ENCODE assay signal across 8 cellular contexts in the genomic region with DNA sequence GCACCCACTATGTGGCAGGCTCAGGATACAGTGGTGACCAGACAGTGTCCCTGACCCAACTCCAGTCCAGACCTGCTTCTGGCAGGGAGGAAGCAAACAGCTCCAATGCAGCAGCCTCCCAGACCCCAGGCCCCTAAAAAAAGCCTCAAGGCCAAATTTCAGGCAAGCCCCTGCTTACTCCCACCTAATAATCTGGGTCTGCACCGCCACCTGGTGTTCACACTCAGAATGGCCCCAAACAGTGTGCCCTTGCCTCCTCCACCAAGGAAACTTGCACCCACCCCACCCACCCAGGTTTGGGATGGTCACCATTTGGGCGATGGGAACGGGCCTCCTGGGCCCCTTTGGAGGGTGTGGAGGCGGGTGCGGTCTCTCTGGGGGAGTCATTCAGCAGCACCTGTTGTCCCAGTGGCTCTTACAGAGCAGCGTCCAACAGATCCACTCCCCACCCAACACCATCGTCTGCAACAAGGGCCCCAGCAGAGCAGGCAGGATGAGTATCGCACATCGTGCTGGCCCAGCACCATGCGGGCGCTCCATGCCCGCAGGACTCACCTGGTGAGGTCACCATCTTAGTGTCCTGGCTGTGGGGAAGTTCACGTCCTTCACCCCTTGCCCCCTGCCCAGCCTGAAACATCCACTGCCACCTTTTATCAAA. TPM values are rescaled to one million over a fixed set of nuclear protein-coding genes. Genes with fewer than 3 reads are reported as not detected.
DNase-seq lines count a peak whose midpoint lies in the region; ATAC-seq and TF ChIP-seq lines count a peak whose summit lies in the region.

No MANE protein-coding gene starts in this region.

- in situ Hi-C loops in HAP-1 (cut with MboI; ENCODE audit: low sequenced_read_pairs): no loop called here

- no peaks in the 10 kb centered on the region for H3K9me3 Mint-ChIP-seq in CD14-positive monocyte

- no peaks in the 10 kb centered on the region for H3K9me2 ChIP-seq in SK-N-SH

- H3K9ac ChIP-seq in SK-N-SH: no peak overlapping the region

- H2AFZ ChIP-seq in SK-N-SH (ENCODE audit: low read depth): no peak overlapping the region

- H3F3A ChIP-seq in SK-N-SH (replicated peaks; ENCODE audit: insufficient read depth): no peaks in the 10 kb centered on the region

- H3K4me1 ChIP-seq in HAP-1: peaks cover 3% of the 10 kb centered on the region; the same call in 1 of the 2 replicates
- H3K4me1 ChIP-seq in SK-N-SH (ENCODE audit: control insufficient read depth in 1 of 2, insufficient read depth in 2 of 2, low read depth in 1 of 2, low read length in 1 of 2): peaks cover 0 to 45% of the 10 kb centered on the region in 2 experiments; a peak in 1 of 4 replicates
- H3K4me1 ChIP-seq in right atrium auricular region: no peaks in the 10 kb centered on the region

- CTCF ChIA-PET in SK-N-SH (lab: Yijun Ruan, JAX): interaction anchor here (0.6 to 22.6 kb wide), 48 partner anchors 7 to 275 kb away, joined by 3 to 499 read pairs (median 4); partner anchors contain the start of genes C3orf18, CACNA2D2, CISH and CYB561D2

- H4K20me1 ChIP-seq in SK-N-SH (ENCODE audit: insufficient read depth): no peaks in the 10 kb centered on the region

- TF ChIP-seq EP300 in SK-N-SH (IDR thresholded peaks at IDR 0.05; ENCODE audit: borderline replicate concordance in 1 of 2, low read depth in 1 of 2, low read length in 1 of 2): 0 out of 4 replicates have a peak, but pooled peaks of 1 of the 2 experiments have one; percentile 7

- peak; percentile 80 for TF ChIP-seq RAD21 in SK-N-SH (IDR thresholded peaks at IDR 0.05; ENCODE audit: low read length)

- peak overlapping the region in 1 of 2 experiments; percentile 63; a peak in 2 of 4 replicates for H3K27ac ChIP-seq in SK-N-SH (ENCODE audit: low read depth in 2 of 2, low read length in 1 of 2)
- no peak overlapping the region for H3K27ac ChIP-seq in right atrium auricular region

- no peaks in the 10 kb centered on the region for H3K79me2 ChIP-seq in SK-N-SH (ENCODE audit: insufficient read depth)

- no peak overlapping the region for H3K4me3 ChIP-seq in HAP-1
- no peak overlapping the region; a peak in 1 of 4 replicates for H3K4me3 ChIP-seq in SK-N-SH (ENCODE audit: low read depth in 2 of 2, low read length in 1 of 2)
- no peak overlapping the region for H3K4me3 ChIP-seq in right atrium auricular region

- ATAC-seq in HG02884 (IDR thresholded peaks at IDR 0.05; ENCODE audit: unreplicated experiment): no peak

- H3K36me3 Mint-ChIP-seq in CD14-positive monocyte: no peaks in the 10 kb centered on the region

- H3K4me2 ChIP-seq in SK-N-SH: no peak overlapping the region

- 0% methylated on average over 2 of the region's 13 CpGs for WGBS in SK-N-SH (ENCODE audit: low lambda C conversion rate)

- H3K27me3 ChIP-seq in HAP-1 (ENCODE audit: low read depth): no peaks in the 10 kb centered on the region
- H3K27me3 ChIP-seq in SK-N-SH (ENCODE audit: insufficient read depth): no peaks in the 10 kb centered on the region
- H3K27me3 ChIP-seq in right atrium auricular region: no peaks in the 10 kb centered on the region

- no peak overlapping the region for H3K27ac Mint-ChIP-seq in CD14-positive monocyte

- peaks cover 2 to 3% (median 3%) of the 10 kb centered on the region in 3 donors for H3K27me3 Mint-ChIP-seq in CD14-positive monocyte (ENCODE audit: low read depth in 3 of 3)

- intact Hi-C loops in CD14-positive monocyte (cut with micrococcal nuclease): no loop called here

- H3K9me3 ChIP-seq in HAP-1 (no peaks in the 10 kb centered on the region), SK-N-SH (no peaks in the 10 kb centered on the region), right atrium auricular region (no peaks in the 10 kb centered on the region)

- no peaks in the 10 kb centered on the region for H3K36me3 ChIP-seq in HAP-1 (replicated peaks)
- no peaks in the 10 kb centered on the region for H3K36me3 ChIP-seq in SK-N-SH (replicated peaks in 1 of 2; ENCODE audit: control insufficient read depth in 1 of 2, insufficient read depth in 2 of 2, low read length in 1 of 2)
- no peaks in the 10 kb centered on the region for H3K36me3 ChIP-seq in right atrium auricular region

- no peak overlapping the region for H3K4me3 Mint-ChIP-seq in CD14-positive monocyte

- DNase-seq in CD14-positive monocyte (ENCODE audit: low spot score) (no peak), HAP-1 (ENCODE audit: low spot score in 2 of 2) (peak; percentile 61 to 89), SK-N-SH (peak; percentile 86), right atrium auricular region (ENCODE audit: low spot score) (no peak), NCI-H1436 (lab: John Stamatoyannopoulos, UW) (no peak)
- peak; percentile 47 for DNase-seq in activated naive CD8-positive, alpha-beta T cell treated with anti-CD3 and anti-CD28 coated beads, Interleukin-2, amount 50 U/mL, for 16 hours (ENCODE audit: low read depth, low spot score)
- peak; percentile 39 to 78 (median 58) for DNase-seq in stimulated activated CD4-positive, alpha-beta T cell treated with anti-CD3 and anti-CD28 coated beads, Interleukin-12 subunit alpha, Interleukin-12 subunit beta, amount 100 ng/mL, for 48 hours (ENCODE audit: low read depth in 2 of 3, low spot score in 1 of 3)

- POLR2A ChIA-PET in SK-N-SH (lab: Yijun Ruan, JAX): interaction anchor here (1.3 to 1.7 kb wide), 2 partner anchors 19 to 199 kb away, joined by 5 to 6 read pairs; partner anchors contain the start of genes CYB561D2, HEMK1 and NPRL2

- TF ChIP-seq CTCF in CD14-positive monocyte (IDR thresholded peaks at IDR 0.05): peak; percentile 93
- peak; percentile 64 for TF ChIP-seq CTCF in SK-N-SH (IDR thresholded peaks at IDR 0.05)
- peak; percentile 71 to 84 for TF ChIP-seq CTCF in right atrium auricular region (IDR thresholded peaks at IDR 0.05)

- no peaks in the 10 kb centered on the region for H3K4me1 Mint-ChIP-seq in CD14-positive monocyte

TF ChIP-seq in SK-N-SH, 30 proteins besides CTCF, POLR2A, EP300 and RAD21:
- no peak for TF ChIP-seq YY1 (IDR thresholded peaks at IDR 0.05; ENCODE audit: low read depth)
- TF ChIP-seq SMC3 (IDR thresholded peaks at IDR 0.05; ENCODE audit: low read depth, low read length): peak; percentile 73
TF ChIP-seq in SK-N-SH: peak in this region for 1.

RNA-seq across cellular contexts. Expression of gene C3orf18, which starts 17.3 kb away (rescaled TPM):
- polyA plus RNA-seq in CD14-positive monocyte (under 1 TPM; 0.18 to 0.76 TPM), SK-N-SH (2012; rRNA removed) (19.7 and 27.2 TPM in 2 replicates)
- polyA plus RNA-seq in SK-N-SH (2012; cell fraction: cytosol; rRNA removed): 11.3 and 16.2 TPM in 2 replicates
- polyA plus RNA-seq in SK-N-SH (2012; cell fraction: nucleus; rRNA removed): 50.5 and 50.7 TPM in 2 replicates
- 10 to 100 TPM; 25.6 to 34.8 TPM for total RNA-seq in right atrium auricular region

RNA-seq across cellular contexts. Expression of gene HEMK1, which starts 19.1 kb away (rescaled TPM):
- polyA plus RNA-seq in CD14-positive monocyte (10 to 100 TPM; 12.1 to 14.0 TPM), SK-N-SH (2012; rRNA removed) (15.4 and 21.7 TPM in 2 replicates)
- 7.1 and 10.6 TPM in 2 replicates for polyA plus RNA-seq in SK-N-SH (2012; cell fraction: cytosol; rRNA removed)
- polyA plus RNA-seq in SK-N-SH (2012; cell fraction: nucleus; rRNA removed): 82.8 and 88.7 TPM in 2 replicates
- 1 to 10 TPM; 7.2 to 9.6 TPM for total RNA-seq in right atrium auricular region

RNA-seq across cellular contexts. Expression of gene CACNA2D2, which starts 46.8 kb away (rescaled TPM):
- polyA plus RNA-seq in CD14-positive monocyte (under 1 TPM in 1 of 2 donors, not detected in 1; 0.09 TPM), SK-N-SH (2012; rRNA removed) (1.1 and 2.8 TPM in 2 replicates)
- 1.7 and 4.0 TPM in 2 replicates for polyA plus RNA-seq in SK-N-SH (2012; cell fraction: cytosol; rRNA removed)
- polyA plus RNA-seq in SK-N-SH (2012; cell fraction: nucleus; rRNA removed): 4.1 and 5.7 TPM in 2 replicates
- total RNA-seq in right atrium auricular region: 1 to 10 TPM; 3.7 to 6.2 TPM

Comparison
In these comparisons a context has a peak if more than half of its experiments do, and no peak if none do; other contexts are left out.
1. DNase-seq: peak in HAP-1 (2 of 2), SK-N-SH (single experiment), activated naive CD8-positive, alpha-beta T cell treated with anti-CD3 and anti-CD28 coated beads, Interleukin-2, amount 50 U/mL, for 16 hours (single experiment) and stimulated activated CD4-positive, alpha-beta T cell treated with anti-CD3 and anti-CD28 coated beads, Interleukin-12 subunit alpha, Interleukin-12 subunit beta, amount 100 ng/mL, for 48 hours (3 of 3); none in CD14-positive monocyte (single experiment), right atrium auricular region (single experiment) and NCI-H1436 (single experiment).
2. RNA of gene C3orf18, which starts 17.3 kb away (polyA plus RNA-seq): 11.3 to 50.7 TPM in SK-N-SH; 0.18 to 0.76 TPM in CD14-positive monocyte; every median in the first group is over 4 times any median in the second.
3. Peak in every context shown above with its lines, with median percentiles within 50 percentile points of each other: CTCF ChIP-seq.